Comparison of ENCODE assay signal across 1 cellular context in genomic region chr4:120431180-120431579, GRCh38.
TF ChIP-seq lines count a peak whose summit lies in the region.

No MANE protein-coding gene starts in this region.

TF ChIP-seq in GM12878, 131 proteins besides CTCF, POLR2A, EP300 and RAD21 (continued from another document):
- TF ChIP-seq ZBTB4 (CRISPR knock-in tag; IDR thresholded peaks at IDR 0.05) (no peak), EGR1 (IDR thresholded peaks at IDR 0.05; ENCODE audit: borderline replicate concordance in 1 of 2, low read depth in 2 of 2, low read length in 2 of 2) (no peak), HCFC1 (IDR thresholded peaks at IDR 0.05; ENCODE audit: low read length) (no peak)
